In genomic region chr19:664913-665443, GRCh38 we compare ENCODE assay signal across 9 cellular contexts. TPM values are rescaled to one million over a fixed set of nuclear protein-coding genes. Genes with fewer than 3 reads are reported as not detected.
A peak's percentile ranks its signal among the peaks of the same experiment; 100 is the strongest.
DNase-seq lines count a peak whose midpoint lies in the region; ATAC-seq and TF ChIP-seq lines count a peak whose summit lies in the region.
"Had no signal": no experiment of that assay in that cellular context is flagged by ENCODE, and none has a peak within 500 bp of the region (broad histone marks: within the 10 kb centered on the region; RNA-seq: fewer than 3 reads in every experiment).

No MANE protein-coding gene starts in this region.

- H3K9ac ChIP-seq in neuronal stem cell (ENCODE audit: low read depth, low read length, poor library complexity) = peak overlapping the region; percentile 70

- ATAC-seq in HG02798 (IDR thresholded peaks at IDR 0.05; ENCODE audit: poor library complexity, unreplicated experiment) = no peak

- H2BK5ac ChIP-seq in neuronal stem cell (ENCODE audit: low read length) = no peak overlapping the region

- peak overlapping the region; percentile 25 for H3K4me2 ChIP-seq in neuronal stem cell (ENCODE audit: insufficient read depth, low read length, poor library complexity, severe bottlenecking)

- H3K4me1 Mint-ChIP-seq in Calu3 (ENCODE audit: low read depth, unreplicated experiment) = peaks cover 11% of the 10 kb centered on the region

- peak overlapping the region; percentile 98 for H3K18ac ChIP-seq in neuronal stem cell (ENCODE audit: low read length)

- DNase-seq in Calu3 (peak; percentile 87), LNCaP clone FGC (ENCODE audit: low read depth) (no peak), RKO (ENCODE audit: low spot score) (peak; percentile 68), fibroblast of villous mesenchyme (ENCODE audit: low read depth) (peak; percentile 84), neuronal stem cell (ENCODE audit: low spot score) (peak; percentile 87), stromal cell of bone marrow (ENCODE audit: low read depth) (peak; percentile 37)
- DNase-seq in activated T-helper 9 cell treated with anti-CD3 and anti-CD28 coated beads, Interleukin-2, amount 50 U/mL, for 16 hours (ENCODE audit: low read depth) = peak; percentile 72

- no peak overlapping the region for H3K27ac ChIP-seq in neuronal stem cell (replicated peaks; ENCODE audit: low read length)

- peak overlapping the region; percentile 85 for H2BK15ac ChIP-seq in neuronal stem cell (ENCODE audit: low read length)

- H3K23ac ChIP-seq in neuronal stem cell (ENCODE audit: low read depth, low read length, poor library complexity) = peak overlapping the region; percentile 85

- BruUV-seq in Calu3 (replicated peaks; lab: Mats Ljungman, UMichigan) = no TSS peak

- H4K8ac ChIP-seq in neuronal stem cell (ENCODE audit: low read depth, low read length) = peak overlapping the region; percentile 92

- H3K4me1 ChIP-seq in neuronal stem cell (ENCODE audit: control insufficient read depth in 2 of 2, insufficient read depth in 1 of 2, low read depth in 1 of 2, low read length in 2 of 2) = peaks cover 14 to 16% of the 10 kb centered on the region in 2 donors

- H2AK5ac ChIP-seq in neuronal stem cell (ENCODE audit: low read depth, low read length) = peak overlapping the region; percentile 56

- peaks cover 9 to 10% of the 10 kb centered on the region in 2 donors for H3K9me3 ChIP-seq in neuronal stem cell (replicated peaks in 1 of 2; ENCODE audit: control insufficient read depth in 2 of 2, insufficient read depth in 1 of 2, low read depth in 1 of 2, low read length in 2 of 2)

- peak overlapping the region; percentile 12 for H3K4me3 Mint-ChIP-seq in Calu3 (ENCODE audit: low read depth, unreplicated experiment)

- no peaks in the 10 kb centered on the region for H3K9me3 Mint-ChIP-seq in Calu3 (ENCODE audit: low read depth, unreplicated experiment)

- H4K91ac ChIP-seq in neuronal stem cell (ENCODE audit: low read depth, low read length, poor library complexity) = no peak overlapping the region

- TF ChIP-seq CTCF in Calu3 (IDR thresholded peaks at IDR 0.05; ENCODE audit: unreplicated experiment) (peak; percentile 69), LNCaP clone FGC (IDR thresholded peaks at IDR 0.05; ENCODE audit: control insufficient read depth, extremely low read depth, insufficient read depth) (peak; percentile 89), fibroblast of villous mesenchyme (IDR thresholded peaks at IDR 0.05; ENCODE audit: insufficient read depth, low read depth, low read length) (peak; percentile 94)

- intact Hi-C loops in Calu3 (cut with micrococcal nuclease; ENCODE audit: unreplicated experiment) = loop anchor here (2.0 kb wide), 1 partner anchor 70 kb away; no protein-coding TSS in a partner anchor

- H3K27me3 ChIP-seq in neuronal stem cell (ENCODE audit: control insufficient read depth in 3 of 3, insufficient read depth in 3 of 3, low read depth in 1 of 3, low read length in 3 of 3) = peaks cover 0 to 2% (median 0%) of the 10 kb centered on the region in 3 experiments

- H2AFZ ChIP-seq in neuronal stem cell (ENCODE audit: low read length) = peak overlapping the region; percentile 86

- H3K4ac ChIP-seq in neuronal stem cell (ENCODE audit: low read length) = no peak overlapping the region

- H3K27me3 Mint-ChIP-seq in Calu3 (ENCODE audit: unreplicated experiment) = no peaks in the 10 kb centered on the region

- peaks cover 0 to 2% of the 10 kb centered on the region in 2 donors for H3K36me3 ChIP-seq in neuronal stem cell (replicated peaks in 1 of 2; ENCODE audit: control insufficient read depth in 2 of 2, insufficient read depth in 2 of 2, low read length in 2 of 2)

- H3K79me1 ChIP-seq in neuronal stem cell (ENCODE audit: low read depth, low read length) = peaks cover 26% of the 10 kb centered on the region

- CTCF ChIA-PET in Calu3 (lab: Charles Lee) = interaction anchor here (0.7 kb wide), 1 partner anchor 66 kb away, joined by 5 read pairs; no protein-coding TSS in a partner anchor

- H3K36me3 Mint-ChIP-seq in Calu3 (ENCODE audit: insufficient read depth, unreplicated experiment) = peaks cover 27% of the 10 kb centered on the region

- H3K4me3 ChIP-seq in LNCaP clone FGC (ENCODE audit: low read depth, low read length) (no peak overlapping the region), fibroblast of villous mesenchyme (ENCODE audit: low read depth, low read length) (peak overlapping the region; percentile 15), neuronal stem cell (ENCODE audit: low read length in 2 of 2) (peak overlapping the region in 1 of 2 donors; percentile 7)

- no CpG with 5 or more reads among the region's 24 CpGs for WGBS in neuronal stem cell (ENCODE audit: extremely low coverage in 2 of 2, insufficient read length in 2 of 2, insufficient replicate concordance in 1 of 2), 2 donors

- H2BK120ac ChIP-seq in neuronal stem cell (ENCODE audit: low read depth, low read length) = peak overlapping the region; percentile 87

- peak overlapping the region; percentile 94 for H3K14ac ChIP-seq in neuronal stem cell (ENCODE audit: low read length)

- H3K27ac Mint-ChIP-seq in Calu3 (ENCODE audit: unreplicated experiment) = no peak overlapping the region

- peak overlapping the region; percentile 41 for H2BK12ac ChIP-seq in neuronal stem cell (ENCODE audit: low read length)

RNA-seq across cellular contexts. Expression of gene RNF126, which starts 2.0 kb away (rescaled TPM):
- 44.8 and 46.4 TPM in 2 replicates for total RNA-seq in Calu3 (2022)
- total RNA-seq in fibroblast of villous mesenchyme = 30.7 and 50.3 TPM in 2 replicates
- polyA plus RNA-seq in neuronal stem cell (2013, experiment 1 of 2) = 59.4 TPM
- 57.6 TPM for polyA plus RNA-seq in neuronal stem cell (2013, experiment 2 of 2)

RNA-seq across cellular contexts. Expression of gene FSTL3, which starts 11.2 kb away (rescaled TPM):
- 6.9 and 7.1 TPM in 2 replicates for total RNA-seq in Calu3 (2022)
- total RNA-seq in fibroblast of villous mesenchyme = 49.2 and 83.1 TPM in 2 replicates
- 6.2 TPM for polyA plus RNA-seq in neuronal stem cell (2013, experiment 1 of 2)
- 6.2 TPM for polyA plus RNA-seq in neuronal stem cell (2013, experiment 2 of 2)

RNA-seq across cellular contexts. Expression of gene FGF22, which starts 25.3 kb away (rescaled TPM):
- total RNA-seq in Calu3 (2022) (0.24 and 0.39 TPM in 2 replicates), fibroblast of villous mesenchyme (not detected in 2 replicates)
- 0.78 TPM for polyA plus RNA-seq in neuronal stem cell (2013, experiment 1 of 2)
- 0.66 TPM for polyA plus RNA-seq in neuronal stem cell (2013, experiment 2 of 2)
- total RNA-seq: T-helper 2 cell treated with Interferon-gamma antibody and Interleukin-4, amounts not matched to agents 100 ng/mL and 5 ng/mL, for 36 hours had no signal

RNA-seq across cellular contexts. Expression of gene PRSS57, which starts 30.3 kb away (rescaled TPM):
- total RNA-seq in Calu3 (2022) = not detected in 2 replicates
- not detected in 2 replicates for total RNA-seq in fibroblast of villous mesenchyme
- 0.03 TPM for polyA plus RNA-seq in neuronal stem cell (2013, experiment 1 of 2)
- 0.06 TPM for polyA plus RNA-seq in neuronal stem cell (2013, experiment 2 of 2)
- total RNA-seq: T-helper 2 cell treated with Interferon-gamma antibody and Interleukin-4, amounts not matched to agents 100 ng/mL and 5 ng/mL, for 36 hours had no signal

RNA-seq across cellular contexts. Expression of gene POLRMT, which starts 31.6 kb away (rescaled TPM):
- total RNA-seq in Calu3 (2022) (51.4 and 57.5 TPM in 2 replicates), fibroblast of villous mesenchyme (23.2 and 25.5 TPM in 2 replicates)
- 50.0 TPM for polyA plus RNA-seq in neuronal stem cell (2013, experiment 1 of 2)
- 45.6 TPM for polyA plus RNA-seq in neuronal stem cell (2013, experiment 2 of 2)
